In the genomic region with DNA sequence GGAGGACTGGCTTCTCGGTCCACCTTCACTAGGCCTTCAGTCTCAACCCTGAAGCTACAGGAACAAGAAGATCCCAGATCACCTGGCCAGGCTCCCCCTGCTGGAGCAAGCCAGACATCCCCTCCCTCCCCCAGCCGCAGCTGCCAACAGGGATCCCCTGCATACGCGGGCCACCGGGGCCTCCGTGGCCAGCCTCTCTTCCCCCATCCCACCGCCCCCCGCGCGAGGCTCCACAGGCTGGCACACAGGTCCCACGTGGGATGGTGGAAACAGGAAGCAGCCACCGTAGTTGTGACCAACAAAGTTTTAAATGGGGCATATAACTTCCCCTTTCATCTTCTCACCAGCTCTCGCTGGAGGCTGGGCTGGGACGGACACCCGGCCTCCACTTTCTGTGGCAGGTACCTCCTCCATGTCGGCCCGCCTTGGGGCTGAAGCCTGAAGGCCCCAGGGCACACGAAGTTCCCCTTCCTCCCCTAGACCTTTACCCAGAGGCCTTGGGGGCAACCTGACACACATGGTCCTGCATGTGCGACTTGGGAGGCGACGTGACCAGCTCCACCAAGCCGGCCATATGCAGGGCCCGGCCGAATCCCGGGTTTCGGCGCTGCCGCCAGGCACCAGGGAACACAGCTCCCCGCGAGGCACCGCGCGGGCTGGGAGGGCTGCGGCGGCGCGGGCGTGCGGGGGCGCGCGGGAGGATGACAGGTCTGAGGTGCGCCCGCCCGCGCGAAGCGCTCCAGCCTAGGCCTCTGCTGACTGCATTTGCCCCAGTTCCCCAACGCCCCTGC, we compare ENCODE assay signal across 1 cellular context.
TF ChIP-seq lines count a peak whose summit lies in the region.

No MANE protein-coding gene starts in this region.

TF ChIP-seq in HEK293, 187 proteins besides CTCF, POLR2A, EP300 and RAD21 (continued from another document and continues in another):
- TF ChIP-seq PRDM10 (tag by site-specific recombination; IDR thresholded peaks at IDR 0.05): no peak; the same call in none of the 2 replicates
- no peak for TF ChIP-seq ZSCAN16 (tag by site-specific recombination; IDR thresholded peaks at IDR 0.05)
- TF ChIP-seq ZBTB17 (tag by site-specific recombination; IDR thresholded peaks at IDR 0.05): peak; percentile 88
- TF ChIP-seq ZBTB8A (tag by site-specific recombination; IDR thresholded peaks at IDR 0.05): peak; percentile 78
- no peak for TF ChIP-seq ZNF639 (tag by site-specific recombination; IDR thresholded peaks at IDR 0.05)
- TF ChIP-seq ZNF121 (tag by site-specific recombination; IDR thresholded peaks at IDR 0.05): no peak
- TF ChIP-seq ZNF768 (tag by site-specific recombination; IDR thresholded peaks at IDR 0.05): no peak
- no peak for TF ChIP-seq KLF17 (tag by site-specific recombination; IDR thresholded peaks at IDR 0.05)
- TF ChIP-seq, protein P1, sequence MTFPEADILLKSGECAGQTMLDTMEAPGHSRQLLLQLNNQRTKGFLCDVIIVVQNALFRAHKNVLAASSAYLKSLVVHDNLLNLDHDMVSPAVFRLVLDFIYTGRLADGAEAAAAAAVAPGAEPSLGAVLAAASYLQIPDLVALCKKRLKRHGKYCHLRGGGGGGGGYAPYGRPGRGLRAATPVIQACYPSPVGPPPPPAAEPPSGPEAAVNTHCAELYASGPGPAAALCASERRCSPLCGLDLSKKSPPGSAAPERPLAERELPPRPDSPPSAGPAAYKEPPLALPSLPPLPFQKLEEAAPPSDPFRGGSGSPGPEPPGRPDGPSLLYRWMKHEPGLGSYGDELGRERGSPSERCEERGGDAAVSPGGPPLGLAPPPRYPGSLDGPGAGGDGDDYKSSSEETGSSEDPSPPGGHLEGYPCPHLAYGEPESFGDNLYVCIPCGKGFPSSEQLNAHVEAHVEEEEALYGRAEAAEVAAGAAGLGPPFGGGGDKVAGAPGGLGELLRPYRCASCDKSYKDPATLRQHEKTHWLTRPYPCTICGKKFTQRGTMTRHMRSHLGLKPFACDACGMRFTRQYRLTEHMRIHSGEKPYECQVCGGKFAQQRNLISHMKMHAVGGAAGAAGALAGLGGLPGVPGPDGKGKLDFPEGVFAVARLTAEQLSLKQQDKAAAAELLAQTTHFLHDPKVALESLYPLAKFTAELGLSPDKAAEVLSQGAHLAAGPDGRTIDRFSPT (tag by site-specific recombination; IDR thresholded peaks at IDR 0.05): peak; percentile 47; the same call in 1 of the 2 replicates
- TF ChIP-seq ZNF580 (tag by site-specific recombination; IDR thresholded peaks at IDR 0.05): no peak
- TF ChIP-seq FEZF1 (tag by site-specific recombination; IDR thresholded peaks at IDR 0.05): no peak
- no peak for TF ChIP-seq ZNF701 (tag by site-specific recombination; IDR thresholded peaks at IDR 0.05)
- peak; percentile 51; the same call in 1 of the 2 replicates for TF ChIP-seq SCRT1 (tag by site-specific recombination; IDR thresholded peaks at IDR 0.05; ENCODE audit: borderline replicate concordance)
- no peak for TF ChIP-seq ZNF837 (tag by site-specific recombination; IDR thresholded peaks at IDR 0.05)
- no peak for TF ChIP-seq ZNF791 (tag by site-specific recombination; IDR thresholded peaks at IDR 0.05)
- no peak for TF ChIP-seq KLF10 (tag by site-specific recombination; IDR thresholded peaks at IDR 0.05)
- TF ChIP-seq KLF8 (tag by site-specific recombination; IDR thresholded peaks at IDR 0.05): no peak
- no peak for TF ChIP-seq ZBTB7A (tag by site-specific recombination; IDR thresholded peaks at IDR 0.05; ENCODE audit: low read depth)
- no peak for TF ChIP-seq KLF9 (tag by site-specific recombination; IDR thresholded peaks at IDR 0.05; ENCODE audit: low read depth)
- TF ChIP-seq OSR2 (tag by site-specific recombination; IDR thresholded peaks at IDR 0.05): no peak
- no peak for TF ChIP-seq ZNF600 (tag by site-specific recombination; IDR thresholded peaks at IDR 0.05)
- TF ChIP-seq ZFHX2 (tag by site-specific recombination; conservative IDR thresholded peaks at IDR 0.05): peak; percentile 94
- TF ChIP-seq ZNF404 (tag by site-specific recombination; IDR thresholded peaks at IDR 0.05): no peak
- TF ChIP-seq ZNF138 (tag by site-specific recombination; IDR thresholded peaks at IDR 0.05; ENCODE audit: borderline replicate concordance): no peak
- no peak for TF ChIP-seq ZNF747 (tag by site-specific recombination; IDR thresholded peaks at IDR 0.05)
- no peak for TF ChIP-seq ZNF302 (tag by site-specific recombination; IDR thresholded peaks at IDR 0.05; ENCODE audit: low read depth)
- TF ChIP-seq HOXA7 (CRISPR knock-in tag; IDR thresholded peaks at IDR 0.05; ENCODE audit: borderline replicate concordance): no peak
- TF ChIP-seq, protein P2, sequence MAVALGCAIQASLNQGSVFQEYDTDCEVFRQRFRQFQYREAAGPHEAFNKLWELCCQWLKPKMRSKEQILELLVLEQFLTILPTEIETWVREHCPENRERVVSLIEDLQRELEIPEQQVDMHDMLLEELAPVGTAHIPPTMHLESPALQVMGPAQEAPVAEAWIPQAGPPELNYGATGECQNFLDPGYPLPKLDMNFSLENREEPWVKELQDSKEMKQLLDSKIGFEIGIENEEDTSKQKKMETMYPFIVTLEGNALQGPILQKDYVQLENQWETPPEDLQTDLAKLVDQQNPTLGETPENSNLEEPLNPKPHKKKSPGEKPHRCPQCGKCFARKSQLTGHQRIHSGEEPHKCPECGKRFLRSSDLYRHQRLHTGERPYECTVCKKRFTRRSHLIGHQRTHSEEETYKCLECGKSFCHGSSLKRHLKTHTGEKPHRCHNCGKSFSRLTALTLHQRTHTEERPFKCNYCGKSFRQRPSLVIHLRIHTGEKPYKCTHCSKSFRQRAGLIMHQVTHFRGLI (tag by site-specific recombination; IDR thresholded peaks at IDR 0.05): 0 out of 2 replicates have a peak, but pooled peaks have one; percentile 40
- peak; percentile 60; the same call in 1 of the 2 replicates for TF ChIP-seq EGR2 (tag by site-specific recombination; IDR thresholded peaks at IDR 0.05; ENCODE audit: low read depth)
- no peak for TF ChIP-seq KLF16 (tag by site-specific recombination; IDR thresholded peaks at IDR 0.05)
- no peak for TF ChIP-seq BCL11A (tag by site-specific recombination; IDR thresholded peaks at IDR 0.05; ENCODE audit: low read depth)
- TF ChIP-seq ZNF311 (tag by site-specific recombination; IDR thresholded peaks at IDR 0.05; ENCODE audit: borderline replicate concordance): no peak
- TF ChIP-seq OVOL3 (tag by site-specific recombination; IDR thresholded peaks at IDR 0.05): no peak
- TF ChIP-seq ZNF18 (tag by site-specific recombination; IDR thresholded peaks at IDR 0.05): no peak
- TF ChIP-seq ZNF514 (tag by site-specific recombination; IDR thresholded peaks at IDR 0.05): no peak
- TF ChIP-seq BCL6B (tag by site-specific recombination; IDR thresholded peaks at IDR 0.05): no peak
- 0 out of 2 replicates have a peak, but pooled peaks have one; percentile 30 for TF ChIP-seq ZNF660 (tag by site-specific recombination; IDR thresholded peaks at IDR 0.05)
- no peak for TF ChIP-seq ZNF248 (tag by site-specific recombination; IDR thresholded peaks at IDR 0.05)
- no peak for TF ChIP-seq ZNF292 (tag by site-specific recombination; IDR thresholded peaks at IDR 0.05; ENCODE audit: borderline replicate concordance, low read depth)
- no peak for TF ChIP-seq ZNF175 (tag by site-specific recombination; IDR thresholded peaks at IDR 0.05)
- TF ChIP-seq KLF7 (tag by site-specific recombination; IDR thresholded peaks at IDR 0.05; ENCODE audit: borderline replicate concordance): no peak
- no peak for TF ChIP-seq PRDM4 (tag by site-specific recombination; IDR thresholded peaks at IDR 0.05)
- no peak for TF ChIP-seq ZNF670 (tag by site-specific recombination; IDR thresholded peaks at IDR 0.05; ENCODE audit: low read depth)
- no peak for TF ChIP-seq ZNF23 (tag by site-specific recombination; IDR thresholded peaks at IDR 0.05; ENCODE audit: borderline replicate concordance)
- TF ChIP-seq MEIS1 (CRISPR knock-in tag; IDR thresholded peaks at IDR 0.05; ENCODE audit: borderline replicate concordance): 0 out of 2 replicates have a peak, but pooled peaks have one; percentile 20
